In genomic region chr4:129095811-129096454, GRCh38 we compare ENCODE assay signal across 8 cellular contexts. TPM values are rescaled to one million over a fixed set of nuclear protein-coding genes. Genes with fewer than 3 reads are reported as not detected.
DNase-seq lines count a peak whose midpoint lies in the region; ATAC-seq and TF ChIP-seq lines count a peak whose summit lies in the region.

Gene C4orf33, plus strand, starts transcription at chr4:129096152. Its CDS starts 6,459 bp downstream, at chr4:129102611.

- H3K27ac Mint-ChIP-seq in WTC11 = peak within 1 kb of the TSS; percentile 94

- H3K4me3 Mint-ChIP-seq in WTC11 = peak within 1 kb of the TSS; percentile 96

- peaks cover 10% of the 10 kb centered on the region for H3K4me1 Mint-ChIP-seq in WTC11

- TF ChIP-seq CTCF in WTC11 (IDR thresholded peaks at IDR 0.05) (no peak), WERI-Rb-1 (IDR thresholded peaks at IDR 0.05; ENCODE audit: low read depth, low read length) (no peak)

- POLR2A ChIA-PET in WTC11 (lab: Charles Lee) = no interaction called here

- DNase-seq in NCI-H2029 treated with DMSO at 0.1 percent for 48 hours (lab: John Stamatoyannopoulos, UW) (peak; percentile 47), WTC11 (ENCODE audit: low spot score) (peak; percentile 66), islet precursor cell (peak; percentile 81), WERI-Rb-1 (no peak)
- peak; percentile 70 for DNase-seq in central memory CD4-positive, alpha-beta T cell
- peak; percentile 51 to 56 for DNase-seq in stimulated activated CD4-positive, alpha-beta T cell treated with anti-CD3 and anti-CD28 coated beads, Interleukin-15, amount 100 ng/mL, for 1 hour (ENCODE audit: low read depth in 1 of 2, low spot score in 1 of 2)

- CTCF ChIA-PET in WTC11 (lab: Charles Lee) = no interaction called here

- H3K27me3 Mint-ChIP-seq in WTC11 (ENCODE audit: low read depth) = no peaks in the 10 kb centered on the region

- H3K36me3 ChIP-seq in WERI-Rb-1 = no peaks in the 10 kb centered on the region

- H3K9me3 Mint-ChIP-seq in WTC11 = no peaks in the 10 kb centered on the region

- no peak within 1 kb of the TSS for H3K27ac ChIP-seq in WERI-Rb-1

- H3K36me3 Mint-ChIP-seq in WTC11 = no peaks in the 10 kb centered on the region

- no peaks in the 10 kb centered on the region for H3K27me3 ChIP-seq in WERI-Rb-1 (ENCODE audit: insufficient read depth, low read depth, severe bottlenecking)

- ATAC-seq in GM18499 (IDR thresholded peaks at IDR 0.05; ENCODE audit: insufficient read depth, unreplicated experiment) = peak; percentile 27
- ATAC-seq in HG02763 (IDR thresholded peaks at IDR 0.05; ENCODE audit: unreplicated experiment) = peak; percentile 37
- ATAC-seq in WTC11 = peak; percentile 57

- H3K4me3 ChIP-seq in WERI-Rb-1 (ENCODE audit: low read depth, low read length) = no peak within 1 kb of the TSS

- no peaks in the 10 kb centered on the region for H3K9me3 ChIP-seq in WERI-Rb-1 (ENCODE audit: severe bottlenecking)

TF ChIP-seq in WTC11, 78 proteins besides CTCF, POLR2A, EP300 and RAD21:
- TF ChIP-seq AFF4 (CRISPR knock-in tag; IDR thresholded peaks at IDR 0.05; ENCODE audit: borderline replicate concordance) (no peak), USF2 (CRISPR knock-in tag; IDR thresholded peaks at IDR 0.05) (no peak), FOXP1 (CRISPR knock-in tag; IDR thresholded peaks at IDR 0.05; ENCODE audit: borderline replicate concordance) (no peak), ATF3 (CRISPR knock-in tag; conservative IDR thresholded peaks at IDR 0.05) (no peak), NR2C2 (CRISPR knock-in tag; IDR thresholded peaks at IDR 0.05) (no peak), E2F1 (CRISPR knock-in tag; IDR thresholded peaks at IDR 0.05) (no peak), ZBTB43 (CRISPR knock-in tag; IDR thresholded peaks at IDR 0.05) (no peak)

RNA-seq across cellular contexts. Expression of gene C4orf33, which starts in this region (rescaled TPM):
- total RNA-seq in WTC11 (2021) = 6.7 to 8.9 TPM (median 6.9 TPM) in 3 replicates
